13 cellular contexts compared by ENCODE assay signal in genomic region chr15:63107895-63108546, GRCh38. TPM values are rescaled to one million over a fixed set of nuclear protein-coding genes. Genes with fewer than 3 reads are reported as not detected.
DNase-seq lines count a peak whose midpoint lies in the region; ATAC-seq and TF ChIP-seq lines count a peak whose summit lies in the region.
"Had no signal": no experiment of that assay in that cellular context is flagged by ENCODE, and none has a peak within 500 bp of the region (broad histone marks: within the 10 kb centered on the region; RNA-seq: fewer than 3 reads in every experiment).

No MANE protein-coding gene starts in this region.

- no peaks in the 10 kb centered on the region for H3K27me3 ChIP-seq in RWPE2 (ENCODE audit: insufficient read depth, poor library complexity, severe bottlenecking)

- no peaks in the 10 kb centered on the region for H3K36me3 ChIP-seq in RWPE2 (ENCODE audit: low read depth)

- H3K4me1 ChIP-seq in RWPE2 (ENCODE audit: insufficient read depth, poor library complexity, severe bottlenecking), result peaks cover 8% of the 10 kb centered on the region

- no peaks in the 10 kb centered on the region for H3K9me3 ChIP-seq in RWPE2 (ENCODE audit: severe bottlenecking)

- H3K27ac ChIP-seq in RWPE2 (ENCODE audit: poor library complexity, severe bottlenecking), result peak overlapping the region; percentile 50

- no peak for TF ChIP-seq CTCF in RWPE2 (IDR thresholded peaks at IDR 0.05; ENCODE audit: poor library complexity, severe bottlenecking)
- no peak for TF ChIP-seq CTCF in fibroblast of mammary gland (conservative IDR thresholded peaks at IDR 0.05; ENCODE audit: control insufficient read depth, insufficient read depth, low read depth, low read length)
- TF ChIP-seq CTCF in retinal pigment epithelial cell (conservative IDR thresholded peaks at IDR 0.05; ENCODE audit: low read depth, low read length), result no peak

- DNase-seq in GM03348 (ENCODE audit: low spot score) (peak; percentile 87), RWPE2 (ENCODE audit: low spot score) (no peak), fibroblast of mammary gland (ENCODE audit: low read depth) (peak; percentile 100), retinal pigment epithelial cell (ENCODE audit: low read depth) (peak; percentile 97), cerebellum (ENCODE audit: low spot score) (no peak)
- no peak for DNase-seq in stimulated activated CD4-positive, alpha-beta T cell treated with anti-CD3 and anti-CD28 coated beads, Interleukin-2, amount 100 ng/mL, for 24 hours
- no peak for DNase-seq in activated CD4-positive, alpha-beta T cell treated with anti-CD3 and anti-CD28 coated beads for 1 hour
- DNase-seq: activated B cell treated with CpG ODN at 0.5 μM for 24 hours; activated naive CD8-positive, alpha-beta T cell treated with anti-CD3 and anti-CD28 coated beads, Interleukin-2, amount 50 U/mL, for 24 hours; DND-41; NCI-H446; stimulated activated CD4-positive, alpha-beta T cell treated with anti-CD3 and anti-CD28 coated beads, Interleukin-15, amount 100 ng/mL, for 24 hours had no signal

- peak; percentile 92 for ATAC-seq in RWPE2 (ENCODE audit: low read depth)
- no peak for ATAC-seq in activated CD4-positive, CD25-positive, alpha-beta regulatory T cell treated with anti-CD3 and anti-CD28 coated beads, Interleukin-2, amount 50 U/mL, for 24 hours
- ATAC-seq: activated naive CD8-positive, alpha-beta T cell treated with anti-CD3 and anti-CD28 coated beads, Interleukin-2, amount 50 U/mL, for 24 hours had no signal

- H3K4me3 ChIP-seq in RWPE2 (ENCODE audit: severe bottlenecking) (no peak overlapping the region), fibroblast of mammary gland (ENCODE audit: control insufficient read depth, low read depth, low read length) (no peak overlapping the region), retinal pigment epithelial cell (ENCODE audit: low read length) (no peak overlapping the region)

RNA-seq across cellular contexts. Expression of gene LACTB, which starts 13.6 kb away (rescaled TPM):
- 14.9 TPM for total RNA-seq in cerebellum

RNA-seq across cellular contexts. Expression of gene RPS27L, which starts 49.3 kb away (rescaled TPM):
- 15.7 TPM for total RNA-seq in cerebellum

Comparison
In these comparisons a context has a peak if more than half of its experiments do, and no peak if none do; other contexts are left out.
1. DNase-seq: peak in GM03348 (single experiment), fibroblast of mammary gland (single experiment) and retinal pigment epithelial cell (single experiment); none in RWPE2 (single experiment), cerebellum (single experiment), stimulated activated CD4-positive, alpha-beta T cell treated with anti-CD3 and anti-CD28 coated beads, Interleukin-2, amount 100 ng/mL, for 24 hours (0 of 2) and activated CD4-positive, alpha-beta T cell treated with anti-CD3 and anti-CD28 coated beads for 1 hour (single experiment).